Comparison of ENCODE assay signal across 23 cellular contexts in genomic region chr1:204180133-204180532, GRCh38. TPM values are rescaled to one million over a fixed set of nuclear protein-coding genes. Genes with fewer than 3 reads are reported as not detected.
DNase-seq lines count a peak whose midpoint lies in the region; ATAC-seq and TF ChIP-seq lines count a peak whose summit lies in the region.
"Had no signal": no experiment of that assay in that cellular context is flagged by ENCODE, and none has a peak within 500 bp of the region (broad histone marks: within the 10 kb centered on the region; RNA-seq: fewer than 3 reads in every experiment).

No MANE protein-coding gene starts in this region.

- H3K4me3 ChIP-seq in HEK293 (ENCODE audit: low read depth, low read length) = no peak overlapping the region
- H3K4me3 ChIP-seq: SJCRH30 had no signal

- no peak overlapping the region for H3K27ac ChIP-seq in HEK293 (ENCODE audit: extremely low read depth, low read depth, low read length)
- H3K27ac ChIP-seq: 22Rv1, SJCRH30 had no signal

- H3K36me3 ChIP-seq in HEK293 (ENCODE audit: control insufficient read depth in 2 of 2, insufficient read depth in 1 of 2, low read length in 2 of 2) = no peaks in the 10 kb centered on the region
- H3K36me3 ChIP-seq: SJCRH30 had no signal

- no peaks in the 10 kb centered on the region for H3K4me1 Mint-ChIP-seq in MCF 10A (ENCODE audit: insufficient read depth, unreplicated experiment)
- H3K4me1 Mint-ChIP-seq: T-cell had no signal

- ATAC-seq in HG03521 (IDR thresholded peaks at IDR 0.05; ENCODE audit: unreplicated experiment) (no peak), GM19455 (IDR thresholded peaks at IDR 0.05; ENCODE audit: unreplicated experiment) (no peak)
- ATAC-seq: CD8-positive, alpha-beta T cell; T-cell had no signal

- H3K27ac Mint-ChIP-seq in MCF 10A (ENCODE audit: low read depth, unreplicated experiment) = no peak overlapping the region
- H3K27ac Mint-ChIP-seq: CD8-positive, alpha-beta T cell; T-cell; T-helper 2 cell treated with Interferon-gamma antibody and Interleukin-4, amounts not matched to agents 5 μg/mL and 100 μg/mL, for 36 hours had no signal

- no peak overlapping the region for H3K4me3 Mint-ChIP-seq in MCF 10A (ENCODE audit: unreplicated experiment)
- H3K4me3 Mint-ChIP-seq: CD8-positive, alpha-beta T cell; T-cell; T-helper 2 cell treated with Interferon-gamma antibody and Interleukin-4, amounts not matched to agents 5 μg/mL and 100 μg/mL, for 36 hours had no signal

- H3K4me1 ChIP-seq in HEK293 (ENCODE audit: control insufficient read depth, insufficient read depth, low read length) = no peaks in the 10 kb centered on the region
- H3K4me1 ChIP-seq: SJCRH30 had no signal

- H3K9me3 Mint-ChIP-seq in MCF 10A (ENCODE audit: unreplicated experiment) = no peaks in the 10 kb centered on the region
- H3K9me3 Mint-ChIP-seq: CD8-positive, alpha-beta T cell; T-helper 2 cell treated with Interferon-gamma antibody and Interleukin-4, amounts not matched to agents 5 μg/mL and 100 μg/mL, for 36 hours had no signal

- BruUV-seq in MCF 10A (replicated peaks; lab: Mats Ljungman, UMichigan) = no TSS peak

- CTCF ChIA-PET in HEK293 (lab: Yijun Ruan, JAX) (interaction anchor here (0.8 to 1.4 kb wide), 3 partner anchors 13 to 218 kb away, joined by 3 to 5 read pairs (median 4); no protein-coding TSS in a partner anchor), MCF 10A (lab: Yijun Ruan, JAX) (interaction anchor here (0.7 to 12.1 kb wide), 7 partner anchors 15 to 320 kb away, joined by 3 to 135 read pairs (median 3); partner anchors contain the start of gene REN)

- TF ChIP-seq CTCF in HEK293 (tag by site-specific recombination; IDR thresholded peaks at IDR 0.05) = no peak
- no peak for TF ChIP-seq CTCF in MCF 10A (IDR thresholded peaks at IDR 0.05; ENCODE audit: unreplicated experiment)

- DNase-seq in NCI-H146 (lab: John Stamatoyannopoulos, UW) = peak; percentile 36
- DNase-seq in NCI-H146 treated with DMSO at 0.1 percent for 48 hours (lab: John Stamatoyannopoulos, UW; ENCODE audit: unreplicated experiment) = no peak
- DNase-seq in NCI-H526 treated with DMSO at 0.1 percent for 48 hours (lab: John Stamatoyannopoulos, UW) = peak; percentile 4
- peak; percentile 14 for DNase-seq in posterior vena cava (ENCODE audit: low spot score)
- no peak for DNase-seq in MCF 10A (ENCODE audit: unreplicated experiment)
- DNase-seq: ACHN; C1 segment of cervical spinal cord; Calu3; CD8-positive, alpha-beta T cell; DMS153; GF-D8; NCI-H1417 treated with DMSO at 0.1 percent for 48 hours; NCI-H2081; NCI-H446; T-cell had no signal

- H3K9me3 ChIP-seq in HEK293 (ENCODE audit: control insufficient read depth, insufficient read depth, low read depth, low read length) = no peaks in the 10 kb centered on the region
- H3K9me3 ChIP-seq: SJCRH30 had no signal

- no peaks in the 10 kb centered on the region for H3K27me3 Mint-ChIP-seq in MCF 10A (ENCODE audit: insufficient read depth, unreplicated experiment)

- no peaks in the 10 kb centered on the region for H3K36me3 Mint-ChIP-seq in MCF 10A (ENCODE audit: insufficient read depth, unreplicated experiment)
- H3K36me3 Mint-ChIP-seq: CD8-positive, alpha-beta T cell; T-cell had no signal

- intact Hi-C loops in posterior vena cava (cut with DNase I) (no loop called here), MCF 10A (cut with micrococcal nuclease) (no loop called here)

- POLR2A ChIA-PET in HEK293 (lab: Yijun Ruan, JAX) = no interaction called here
- POLR2A ChIA-PET in MCF 10A (lab: Yijun Ruan, JAX) = no interaction called here

TF ChIP-seq in HEK293, 187 proteins besides CTCF, POLR2A, EP300 and RAD21:
- no peak for TF ChIP-seq ZNF670 (tag by site-specific recombination; IDR thresholded peaks at IDR 0.05; ENCODE audit: low read depth)
- no peak for TF ChIP-seq ZNF423 (tag by site-specific recombination; IDR thresholded peaks at IDR 0.05)
- no peak for TF ChIP-seq MZF1 (tag by site-specific recombination; IDR thresholded peaks at IDR 0.05; ENCODE audit: borderline replicate concordance)
- no peak for TF ChIP-seq ZNF175 (tag by site-specific recombination; IDR thresholded peaks at IDR 0.05)
- no peak for TF ChIP-seq AEBP2 (tag by site-specific recombination; IDR thresholded peaks at IDR 0.05; ENCODE audit: borderline replicate concordance)
- TF ChIP-seq ZIC2 (tag by site-specific recombination; IDR thresholded peaks at IDR 0.05) = peak; percentile 55
TF ChIP-seq in HEK293: peak in this region for 1.

RNA-seq across cellular contexts. Expression of gene REN, which starts 14.0 kb away (rescaled TPM):
- total RNA-seq in posterior vena cava = not detected
- total RNA-seq in MCF 10A (2022) = not detected in 2 replicates
- total RNA-seq: Calu3; CD8-positive, alpha-beta T cell; H4; OCI-LY7; SJCRH30; T-cell had no signal

RNA-seq across cellular contexts. Expression of gene KISS1, which starts 16.2 kb away (rescaled TPM):
- total RNA-seq in posterior vena cava = not detected
- not detected in 2 replicates for total RNA-seq in MCF 10A (2022)
- total RNA-seq: Calu3; CD8-positive, alpha-beta T cell; H4; OCI-LY7; SJCRH30; T-cell had no signal

RNA-seq across cellular contexts. Expression of gene ETNK2, which starts 28.3 kb away (rescaled TPM):
- total RNA-seq in posterior vena cava (10 to 100 TPM in 1 of 2 donors, 1 to 10 TPM in 1; 7.4 to 12.3 TPM), MCF 10A (2022) (6.7 and 9.5 TPM in 2 replicates)

RNA-seq across cellular contexts. Expression of gene GOLT1A, which starts 33.7 kb away (rescaled TPM):
- not detected for total RNA-seq in posterior vena cava
- total RNA-seq in MCF 10A (2022) = 11.5 and 12.7 TPM in 2 replicates
- total RNA-seq: CD8-positive, alpha-beta T cell; H4; OCI-LY7; SJCRH30 had no signal

Comparison
In these comparisons a context has a peak if more than half of its experiments do, and no peak if none do; other contexts are left out.
1. DNase-seq: peak in NCI-H146 (single experiment), NCI-H526 treated with DMSO at 0.1 percent for 48 hours (single experiment) and posterior vena cava (single experiment); none in NCI-H146 treated with DMSO at 0.1 percent for 48 hours (single experiment) and MCF 10A (single experiment).